In the genomic region with DNA sequence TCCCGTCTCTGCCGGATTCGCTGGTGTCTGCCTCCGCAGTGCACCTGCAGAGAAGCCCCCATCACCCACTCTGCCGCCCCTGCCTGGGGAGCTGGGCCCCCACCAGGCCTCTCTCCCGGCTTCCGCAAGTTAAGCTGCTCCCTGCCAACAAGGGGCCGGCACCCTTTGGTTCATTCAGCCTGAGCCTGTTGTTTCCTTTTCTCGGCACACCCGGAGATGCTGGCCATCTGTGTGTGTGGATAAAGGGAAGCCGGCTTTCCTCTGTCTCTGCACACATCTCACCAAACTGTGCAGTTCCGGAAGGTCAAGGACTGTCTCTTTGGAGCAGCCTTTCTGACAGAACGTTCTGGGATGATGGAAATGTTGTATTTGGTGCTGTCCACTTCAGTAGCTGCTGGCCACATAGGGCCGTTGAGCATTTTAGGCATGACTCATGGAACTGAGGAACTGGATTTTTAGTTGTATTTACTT, we compare ENCODE assay signal across 12 cellular contexts. TPM values are rescaled to one million over a fixed set of nuclear protein-coding genes. Genes with fewer than 3 reads are reported as not detected.
A peak's percentile ranks its signal among the peaks of the same experiment; 100 is the strongest.
DNase-seq lines count a peak whose midpoint lies in the region; ATAC-seq and TF ChIP-seq lines count a peak whose summit lies in the region.
"Had no signal": no experiment of that assay in that cellular context is flagged by ENCODE, and none has a peak within 500 bp of the region (broad histone marks: within the 10 kb centered on the region; RNA-seq: fewer than 3 reads in every experiment).

No MANE protein-coding gene starts in this region.

- H3K79me2 ChIP-seq in OCI-LY7 (ENCODE audit: insufficient read depth, low read depth, low read length) (peaks cover 92% of the 10 kb centered on the region), neural progenitor cell (ENCODE audit: low read depth) (peaks cover 84% of the 10 kb centered on the region)

- H3K4me3 ChIP-seq in BLaER1 treated with 17β-estradiol and CSF1 and Interleukin-3, amounts not matched to agents 10 nM and 100 nM = no peak overlapping the region
- peak overlapping the region; percentile 64 for H3K4me3 ChIP-seq in OCI-LY7 (ENCODE audit: low read depth, low read length, poor library complexity, severe bottlenecking)
- H3K4me3 ChIP-seq in choroid plexus epithelial cell (ENCODE audit: low read depth, low read length) = no peak overlapping the region
- no peak overlapping the region for H3K4me3 ChIP-seq in neural progenitor cell

- no peak overlapping the region for H3K27ac Mint-ChIP-seq in neural progenitor cell

- in situ Hi-C loops in GM13976 (cut with MboI; ENCODE audit: low sequenced_read_pairs, unreplicated experiment) = no loop called here

- intact Hi-C loops in OCI-LY7 (cut with micrococcal nuclease; ENCODE audit: unreplicated experiment) = no loop called here

- CTCF ChIA-PET in OCI-LY7 (lab: Charles Lee; ENCODE audit: unreplicated experiment) = no interaction called here

- H3K36me3 ChIP-seq in BLaER1 treated with 17β-estradiol and CSF1 and Interleukin-3, amounts not matched to agents 10 nM and 100 nM = peaks cover 20 to 72% (median 45%) of the 10 kb centered on the region in 11 experiments
- H3K36me3 ChIP-seq in OCI-LY7 (ENCODE audit: insufficient read depth, low read length) (peaks cover 21% of the 10 kb centered on the region; the same call in 1 of the 2 replicates), neural progenitor cell (no peaks in the 10 kb centered on the region)

- no peaks in the 10 kb centered on the region for H3K9me3 Mint-ChIP-seq in neural progenitor cell

- POLR2A ChIA-PET in OCI-LY7 (lab: Charles Lee) = no interaction called here

- DNase-seq in OCI-LY7 (ENCODE audit: low spot score) = peak; percentile 74
- DNase-seq in choroid plexus epithelial cell (ENCODE audit: low read depth) = peak; percentile 50
- DNase-seq in neural progenitor cell (ENCODE audit: low spot score) = no peak
- DNase-seq in GM13976 (ENCODE audit: low spot score) = no peak
- no peak for DNase-seq in NCI-H1417 (lab: John Stamatoyannopoulos, UW)
- DNase-seq: mammary epithelial cell; NCI-H774; SIG-M5; stimulated activated naive CD4-positive, alpha-beta T cell had no signal

- H2AFZ ChIP-seq in OCI-LY7 (ENCODE audit: low read length) = no peak overlapping the region
- no peak overlapping the region for H2AFZ ChIP-seq in neural progenitor cell (replicated peaks)

- H4K20me1 ChIP-seq in BLaER1 treated with 17β-estradiol and CSF1 and Interleukin-3, amounts not matched to agents 10 nM and 100 nM = peaks cover 66 to 95% (median 75%) of the 10 kb centered on the region in 11 experiments
- peaks cover 6% of the 10 kb centered on the region; the same call in 1 of the 2 replicates for H4K20me1 ChIP-seq in OCI-LY7 (ENCODE audit: insufficient read depth, low read length)
- peaks cover 86% of the 10 kb centered on the region for H4K20me1 ChIP-seq in neural progenitor cell (ENCODE audit: low read depth)

- no peaks in the 10 kb centered on the region for H3K9me2 ChIP-seq in OCI-LY7 (ENCODE audit: insufficient read depth, low read length)

- no peak for TF ChIP-seq CTCF in OCI-LY7 (conservative IDR thresholded peaks at IDR 0.05; ENCODE audit: low read length)
- no peak for TF ChIP-seq CTCF in choroid plexus epithelial cell (conservative IDR thresholded peaks at IDR 0.05; ENCODE audit: low read depth, low read length)
- TF ChIP-seq CTCF in neural progenitor cell (IDR thresholded peaks at IDR 0.05) = no peak
- no peak for TF ChIP-seq CTCF in GM13976 (IDR thresholded peaks at IDR 0.05; ENCODE audit: borderline replicate concordance, control extremely low read depth, extremely low read depth, insufficient read depth, missing control alignments)

- peaks cover 7% of the 10 kb centered on the region for H3K27me3 Mint-ChIP-seq in neural progenitor cell (ENCODE audit: insufficient read depth, low read depth)

- peaks cover 8% of the 10 kb centered on the region for H3F3A ChIP-seq in neural progenitor cell (ENCODE audit: low read depth)

- no peaks in the 10 kb centered on the region for H3K27me3 ChIP-seq in BLaER1 treated with 17β-estradiol and CSF1 and Interleukin-3, amounts not matched to agents 10 nM and 100 nM
- no peaks in the 10 kb centered on the region for H3K27me3 ChIP-seq in neural progenitor cell

- peaks cover 72 to 87% (median 76%) of the 10 kb centered on the region in 10 experiments for H3K4me1 ChIP-seq in BLaER1 treated with 17β-estradiol and CSF1 and Interleukin-3, amounts not matched to agents 10 nM and 100 nM
- H3K4me1 ChIP-seq in OCI-LY7 (ENCODE audit: insufficient read depth, low read length, poor library complexity, severe bottlenecking) (peaks cover 69% of the 10 kb centered on the region), neural progenitor cell (peaks cover 10% of the 10 kb centered on the region)

- H3K9me3 ChIP-seq in BLaER1 treated with 17β-estradiol and CSF1 and Interleukin-3, amounts not matched to agents 10 nM and 100 nM (replicated peaks in 1 of 11) = peaks cover 0 to 6% (median 0%) of the 10 kb centered on the region in 11 experiments; a peak in 1 of 22 replicates
- H3K9me3 ChIP-seq in OCI-LY7 (ENCODE audit: low read length) (no peaks in the 10 kb centered on the region), neural progenitor cell (ENCODE audit: low read depth) (no peaks in the 10 kb centered on the region)

- peaks cover 2% of the 10 kb centered on the region for H3K36me3 Mint-ChIP-seq in neural progenitor cell

- peak overlapping the region; percentile 43 to 90 (median 76) for H3K4me2 ChIP-seq in BLaER1 treated with 17β-estradiol and CSF1 and Interleukin-3, amounts not matched to agents 10 nM and 100 nM
- H3K4me2 ChIP-seq in OCI-LY7 (ENCODE audit: low read length) (peak overlapping the region; percentile 95), neural progenitor cell (peak overlapping the region; percentile 27)

- H3K4me3 Mint-ChIP-seq in neural progenitor cell = no peak overlapping the region

- ATAC-seq in GM18868 (IDR thresholded peaks at IDR 0.05; ENCODE audit: unreplicated experiment) (no peak), GM19351 (IDR thresholded peaks at IDR 0.05; ENCODE audit: unreplicated experiment) (no peak)

- H3K27ac ChIP-seq in BLaER1 treated with 17β-estradiol and CSF1 and Interleukin-3, amounts not matched to agents 10 nM and 100 nM = peak overlapping the region in 8 of 11 experiments; percentile 18 to 69 (median 56); a peak in 12 of 22 replicates
- H3K27ac ChIP-seq in OCI-LY7 (ENCODE audit: low read depth, low read length, poor library complexity, severe bottlenecking) = peak overlapping the region; percentile 88
- no peak overlapping the region for H3K27ac ChIP-seq in neural progenitor cell

- peaks cover 5% of the 10 kb centered on the region for H3K4me1 Mint-ChIP-seq in neural progenitor cell

- peak overlapping the region in 10 of 11 experiments; percentile 16 to 64 (median 46); a peak in 14 of 22 replicates for H3K9ac ChIP-seq in BLaER1 treated with 17β-estradiol and CSF1 and Interleukin-3, amounts not matched to agents 10 nM and 100 nM
- peak overlapping the region; percentile 7 for H3K9ac ChIP-seq in neural progenitor cell

- no TSS peak for BruUV-seq in OCI-LY7 (replicated peaks; lab: Mats Ljungman, UMichigan)

RNA-seq across cellular contexts. Expression of gene MAPK8IP3, which starts 6.8 kb away (rescaled TPM):
- total RNA-seq in OCI-LY7 (2014; rRNA removed; shearing (Covaris generic)) = 95.9 and 114 TPM in 2 replicates
- total RNA-seq in OCI-LY7 (2022) (130 and 133 TPM in 2 replicates), neural progenitor cell (ENCODE audit: low replicate concordance) (28.5 and 71.3 TPM in 2 replicates)

RNA-seq across cellular contexts. Expression of gene JPT2, which starts 34.7 kb away (rescaled TPM):
- total RNA-seq in OCI-LY7 (2014; rRNA removed; shearing (Covaris generic)) = 48.3 and 67.4 TPM in 2 replicates
- total RNA-seq in OCI-LY7 (2022) (75.2 and 80.3 TPM in 2 replicates), neural progenitor cell (ENCODE audit: low replicate concordance) (187 and 207 TPM in 2 replicates)

RNA-seq across cellular contexts. Expression of gene NME3, which starts 58.5 kb away (rescaled TPM):
- 38.2 and 54.5 TPM in 2 replicates for total RNA-seq in OCI-LY7 (2014; rRNA removed; shearing (Covaris generic))
- total RNA-seq in OCI-LY7 (2022) (30.6 and 34.8 TPM in 2 replicates), neural progenitor cell (ENCODE audit: low replicate concordance) (15.6 and 42.5 TPM in 2 replicates)

RNA-seq across cellular contexts. Expression of gene EME2, which starts 59.8 kb away (rescaled TPM):
- 22.0 and 23.8 TPM in 2 replicates for total RNA-seq in OCI-LY7 (2014; rRNA removed; shearing (Covaris generic))
- total RNA-seq in OCI-LY7 (2022) = 48.5 and 51.8 TPM in 2 replicates
- total RNA-seq in neural progenitor cell (ENCODE audit: low replicate concordance) = 2.3 and 10.3 TPM in 2 replicates

Comparison
In these comparisons a context has a peak if more than half of its experiments do, and no peak if none do; other contexts are left out.
1. H3K4me2 ChIP-seq: peak in every context shown above with its lines; median percentile 95 in OCI-LY7; 76 in BLaER1 treated with 17β-estradiol and CSF1 and Interleukin-3, amounts not matched to agents 10 nM and 100 nM; 27 in neural progenitor cell.
2. DNase-seq: peak in OCI-LY7 (single experiment) and choroid plexus epithelial cell (single experiment); none in neural progenitor cell (single experiment), GM13976 (single experiment) and NCI-H1417 (0 of 3).